ENCODE assay signal across 23 cellular contexts in genomic region chr5:41878173-41878572, GRCh38. TPM values are rescaled to one million over a fixed set of nuclear protein-coding genes. Genes with fewer than 3 reads are reported as not detected.
DNase-seq lines count a peak whose midpoint lies in the region; ATAC-seq, FAIRE-seq and TF ChIP-seq lines count a peak whose summit lies in the region.
"Had no signal": no experiment of that assay in that cellular context is flagged by ENCODE, and none has a peak within 500 bp of the region (broad histone marks: within the 10 kb centered on the region; RNA-seq: fewer than 3 reads in every experiment).

No MANE protein-coding gene starts in this region.

- no peak for TF ChIP-seq CTCF in spleen (IDR thresholded peaks at IDR 0.05 in 8 of 11, conservative IDR thresholded peaks at IDR 0.05 in 3 of 11)

- no peaks in the 10 kb centered on the region for H3K36me3 ChIP-seq in spleen
- H3K36me3 ChIP-seq: heart left ventricle, thoracic aorta had no signal

- no peak overlapping the region for H3K4me3 ChIP-seq in spleen
- H3K4me3 ChIP-seq: heart left ventricle, K562, psoas muscle, thoracic aorta had no signal

- 71 to 83% (median 75%) methylated on average over 2 of the region's 2 CpGs for WGBS in spleen, 5 donors

- ATAC-seq in GM21619 (IDR thresholded peaks at IDR 0.05; ENCODE audit: unreplicated experiment) (peak; percentile 42), HG03135 (IDR thresholded peaks at IDR 0.05; ENCODE audit: unreplicated experiment) (peak; percentile 45)
- peak; percentile 36 for ATAC-seq in stimulated activated effector memory CD8-positive, alpha-beta T cell treated with anti-CD3 and anti-CD28 coated beads, Interleukin-12 subunit alpha, Interleukin-12 subunit beta, amount 100 ng/mL, for 72 hours
- ATAC-seq: heart left ventricle, K562, SK-N-SH treated with all-trans-retinoic acid at 6 μM for 48 hours, WTC11 had no signal

- H3K4me1 Mint-ChIP-seq in stimulated activated effector memory CD8-positive, alpha-beta T cell treated with anti-CD3 and anti-CD28 coated beads, Interleukin-12 subunit alpha, Interleukin-12 subunit beta, amount 100 ng/mL, for 72 hours, result peaks cover 4% of the 10 kb centered on the region
- H3K4me1 Mint-ChIP-seq: WTC11 had no signal

- no peaks in the 10 kb centered on the region for H3K27me3 ChIP-seq in spleen (replicated peaks in 1 of 7)
- H3K27me3 ChIP-seq: heart left ventricle had no signal

- intact Hi-C loops in spleen (cut with DNase I; ENCODE audit: low total_unique reads), result no loop called here

- peak; percentile 49 for FAIRE-seq in GM19239 (lab: Jason Lieb, UNC)
- FAIRE-seq: GM12891, K562 had no signal

- no peak for TF ChIP-seq POLR2A in spleen (IDR thresholded peaks at IDR 0.05)

- no peaks in the 10 kb centered on the region for H3K9me3 ChIP-seq in spleen
- H3K9me3 ChIP-seq: heart left ventricle, psoas muscle, thoracic aorta had no signal

- no peak overlapping the region for H3K4me3 Mint-ChIP-seq in stimulated activated effector memory CD8-positive, alpha-beta T cell treated with anti-CD3 and anti-CD28 coated beads, Interleukin-12 subunit alpha, Interleukin-12 subunit beta, amount 100 ng/mL, for 72 hours
- H3K4me3 Mint-ChIP-seq: activated naive CD8-positive, alpha-beta T cell treated with anti-CD3 and anti-CD28 coated beads, Interleukin-2, amount 10 ng/mL, durations not matched to agents 7 days and 5 days; T-helper 2 cell treated with Interferon-gamma antibody and Interleukin-4, amounts not matched to agents 5 μg/mL and 100 μg/mL, for 36 hours; WTC11 had no signal

- H3K36me3 Mint-ChIP-seq in stimulated activated effector memory CD8-positive, alpha-beta T cell treated with anti-CD3 and anti-CD28 coated beads, Interleukin-12 subunit alpha, Interleukin-12 subunit beta, amount 100 ng/mL, for 72 hours, result no peaks in the 10 kb centered on the region
- H3K36me3 Mint-ChIP-seq: WTC11 had no signal

- no peak overlapping the region for H3K27ac Mint-ChIP-seq in stimulated activated effector memory CD8-positive, alpha-beta T cell treated with anti-CD3 and anti-CD28 coated beads, Interleukin-12 subunit alpha, Interleukin-12 subunit beta, amount 100 ng/mL, for 72 hours
- H3K27ac Mint-ChIP-seq: activated naive CD8-positive, alpha-beta T cell treated with anti-CD3 and anti-CD28 coated beads, Interleukin-2, amount 10 ng/mL, durations not matched to agents 7 days and 5 days; T-helper 2 cell treated with Interferon-gamma antibody and Interleukin-4, amounts not matched to agents 5 μg/mL and 100 μg/mL, for 36 hours; WTC11 had no signal

- H3K9me3 Mint-ChIP-seq in stimulated activated effector memory CD8-positive, alpha-beta T cell treated with anti-CD3 and anti-CD28 coated beads, Interleukin-12 subunit alpha, Interleukin-12 subunit beta, amount 100 ng/mL, for 72 hours, result no peaks in the 10 kb centered on the region
- H3K9me3 Mint-ChIP-seq: T-helper 2 cell treated with Interferon-gamma antibody and Interleukin-4, amounts not matched to agents 5 μg/mL and 100 μg/mL, for 36 hours had no signal

- no peaks in the 10 kb centered on the region for H3K4me1 ChIP-seq in spleen
- H3K4me1 ChIP-seq: heart left ventricle, psoas muscle had no signal

- DNase-seq in GM19239 (ENCODE audit: insufficient read length, low spot score) (no peak), spleen (no peak), NCI-H1092 (lab: John Stamatoyannopoulos, UW) (no peak), midbrain (lab: John Stamatoyannopoulos, UW) (no peak)
- DNase-seq in stimulated activated effector memory CD8-positive, alpha-beta T cell treated with anti-CD3 and anti-CD28 coated beads, Interleukin-12 subunit alpha, Interleukin-12 subunit beta, amount 100 ng/mL, for 72 hours (ENCODE audit: low spot score in 2 of 2), result no peak
- DNase-seq: activated CD4-positive, alpha-beta T cell treated with anti-CD3 and anti-CD28 coated beads, Interleukin-2, amount 50 U/mL, for 48 hours; activated effector memory CD4-positive, alpha-beta T cell treated with Interleukin-2 at 50 U/mL for 16 hours; activated naive CD8-positive, alpha-beta T cell treated with anti-CD3 and anti-CD28 coated beads, Interleukin-2, amount 10 ng/mL, durations not matched to agents 7 days and 5 days; cerebellar nuclear complex; heart left ventricle; MM.1S; NCI-H1436; NCI-H524 treated with DMSO at 0.1 percent for 48 hours; psoas muscle; stimulated activated naive CD4-positive, alpha-beta T cell had no signal

- no peak overlapping the region for H3K27ac ChIP-seq in spleen
- H3K27ac ChIP-seq: heart left ventricle, psoas muscle, thoracic aorta had no signal

RNA-seq across cellular contexts. Expression of gene OXCT1, which starts 7.9 kb away (rescaled TPM):
- 10 to 100 TPM; 11.0 to 16.7 (median 14.2) TPM for total RNA-seq in spleen
- polyA plus RNA-seq in spleen, result 10 to 100 TPM in 2 of 3 donors, 1 to 10 TPM in 1; 7.0 to 11.9 (median 10.1) TPM

RNA-seq across cellular contexts. Expression of gene RIMOC1, which starts 26.0 kb away (rescaled TPM):
- 10 to 100 TPM; 20.4 to 29.3 (median 23.5) TPM for total RNA-seq in spleen
- polyA plus RNA-seq in spleen, result 1 to 10 TPM; 4.5 to 7.0 (median 5.3) TPM

RNA-seq across cellular contexts. Expression of gene FBXO4, which starts 46.9 kb away (rescaled TPM):
- 10 to 100 TPM; 12.8 to 24.6 (median 16.3) TPM for total RNA-seq in spleen
- polyA plus RNA-seq in spleen, result 10 to 100 TPM; 16.4 to 19.7 (median 19.4) TPM
